Comparison of ENCODE assay signal across 8 cellular contexts in the genomic region with DNA sequence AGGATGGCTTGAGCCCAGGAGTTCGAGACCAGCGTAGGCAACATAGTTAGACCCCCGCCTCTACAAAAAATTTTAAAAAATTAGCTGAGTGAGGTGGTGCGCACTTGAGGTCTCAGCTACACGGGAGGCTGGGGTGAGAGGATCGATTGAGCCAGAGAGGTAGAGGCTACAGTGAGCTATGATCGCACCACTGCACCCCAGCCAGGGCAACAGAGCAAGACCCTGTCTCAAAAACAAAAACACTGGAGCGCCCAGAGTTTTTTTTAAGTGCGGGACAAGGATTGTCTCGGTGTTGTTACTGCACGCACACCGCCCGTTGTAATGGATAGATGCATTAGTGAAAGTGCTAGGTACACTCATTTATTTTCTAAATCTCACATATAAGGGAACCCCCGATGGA. TPM values are rescaled to one million over a fixed set of nuclear protein-coding genes. Genes with fewer than 3 reads are reported as not detected.
A peak's percentile ranks its signal among the peaks of the same experiment; 100 is the strongest.
DNase-seq lines count a peak whose midpoint lies in the region; ATAC-seq and TF ChIP-seq lines count a peak whose summit lies in the region.

No MANE protein-coding gene starts in this region.

- peaks cover 8% of the 10 kb centered on the region for H3K4me1 Mint-ChIP-seq in Calu3 (ENCODE audit: low read depth, unreplicated experiment)

- DNase-seq in Calu3 (no peak), NB4 (ENCODE audit: low read depth) (no peak), NCI-H748 treated with DMSO at 0.1 percent for 48 hours (lab: John Stamatoyannopoulos, UW) (no peak)

- CTCF ChIA-PET in Calu3 (lab: Charles Lee): no interaction called here

- TF ChIP-seq CTCF in Calu3 (IDR thresholded peaks at IDR 0.05; ENCODE audit: unreplicated experiment) (no peak), NB4 (IDR thresholded peaks at IDR 0.05; ENCODE audit: low read depth, low read length) (no peak), neutrophil (IDR thresholded peaks at IDR 0.05) (no peak)

- ATAC-seq in GM19467 (IDR thresholded peaks at IDR 0.05; ENCODE audit: unreplicated experiment) (no peak), HG03432 (IDR thresholded peaks at IDR 0.05; ENCODE audit: unreplicated experiment) (no peak), GM18907 (IDR thresholded peaks at IDR 0.05; ENCODE audit: unreplicated experiment) (no peak)

- no peaks in the 10 kb centered on the region for H3K4me1 ChIP-seq in endocrine pancreas (ENCODE audit: control insufficient read depth, insufficient read depth, low read length)
- peaks cover 77 to 80% of the 10 kb centered on the region in 2 experiments for H3K4me1 ChIP-seq in neutrophil (ENCODE audit: control insufficient read depth in 1 of 2, insufficient read depth in 1 of 2, low read depth in 1 of 2, low read length in 1 of 2)

- H3K4me3 ChIP-seq in NB4 (ENCODE audit: low read depth, low read length): peak overlapping the region; percentile 55
- H3K4me3 ChIP-seq in endocrine pancreas (ENCODE audit: control insufficient read depth, insufficient read depth, low read length): peak overlapping the region; percentile 72
- H3K4me3 ChIP-seq in neutrophil (ENCODE audit: low read depth in 1 of 2, low read length in 1 of 2): peak overlapping the region; percentile 54 to 68

- H3K36me3 ChIP-seq in endocrine pancreas (ENCODE audit: control insufficient read depth, insufficient read depth, low read length) (no peaks in the 10 kb centered on the region), neutrophil (peaks cover 49% of the 10 kb centered on the region)

- H3K9ac ChIP-seq in endocrine pancreas (ENCODE audit: control insufficient read depth, insufficient read depth, low read length): peak overlapping the region; percentile 73

- peaks cover 32% of the 10 kb centered on the region for H3K36me3 Mint-ChIP-seq in Calu3 (ENCODE audit: insufficient read depth, unreplicated experiment)

- H3K27ac Mint-ChIP-seq in Calu3 (ENCODE audit: unreplicated experiment): no peak overlapping the region

- H3K9me3 ChIP-seq in endocrine pancreas (ENCODE audit: control insufficient read depth, low read length): no peaks in the 10 kb centered on the region
- no peaks in the 10 kb centered on the region for H3K9me3 ChIP-seq in neutrophil

- H3K27ac ChIP-seq in neutrophil: peak overlapping the region; percentile 62

- BruUV-seq in Calu3 (replicated peaks; lab: Mats Ljungman, UMichigan): no TSS peak

- H3K4me3 Mint-ChIP-seq in Calu3 (ENCODE audit: low read depth, unreplicated experiment): peak overlapping the region; percentile 75

- intact Hi-C loops in Calu3 (cut with micrococcal nuclease; ENCODE audit: unreplicated experiment): no loop called here

- TF ChIP-seq POLR2A in NB4 (IDR thresholded peaks at IDR 0.05; ENCODE audit: extremely low read depth, insufficient read length): no peak

- H3K9me3 Mint-ChIP-seq in Calu3 (ENCODE audit: low read depth, unreplicated experiment): no peaks in the 10 kb centered on the region

- H3K27me3 Mint-ChIP-seq in Calu3 (ENCODE audit: unreplicated experiment): peaks cover 10% of the 10 kb centered on the region

- H3K27me3 ChIP-seq in endocrine pancreas (ENCODE audit: control insufficient read depth, insufficient read depth, low read length) (no peaks in the 10 kb centered on the region), neutrophil (no peaks in the 10 kb centered on the region)

RNA-seq across cellular contexts. Expression of gene PIK3CD, which starts 37.1 kb away (rescaled TPM):
- 2.2 and 2.6 TPM in 2 replicates for total RNA-seq in Calu3 (2022)
